Comparison of ENCODE assay signal across 8 cellular contexts in genomic region chr17:76501827-76502307, GRCh38. TPM values are rescaled to one million over a fixed set of nuclear protein-coding genes. Genes with fewer than 3 reads are reported as not detected.
DNase-seq lines count a peak whose midpoint lies in the region; ATAC-seq and TF ChIP-seq lines count a peak whose summit lies in the region.

No MANE protein-coding gene starts in this region.

- H3K4me3 Mint-ChIP-seq in CD8-positive, alpha-beta memory T cell, result peak overlapping the region; percentile 85 to 98 (median 87)

- peaks cover 0 to 22% (median 4%) of the 10 kb centered on the region in 3 donors for H3K36me3 Mint-ChIP-seq in CD8-positive, alpha-beta memory T cell

- no peaks in the 10 kb centered on the region for H3K36me3 ChIP-seq in CD8-positive, alpha-beta memory T cell (ENCODE audit: insufficient read depth, low read length)
- H3K36me3 ChIP-seq in RWPE2 (ENCODE audit: low read depth), result no peaks in the 10 kb centered on the region
- H3K36me3 ChIP-seq in parathyroid adenoma (ENCODE audit: control insufficient read depth, insufficient read depth, low read length), result no peaks in the 10 kb centered on the region

- H3K27ac Mint-ChIP-seq in CD8-positive, alpha-beta memory T cell, result peak overlapping the region; percentile 96 to 100 (median 98)

- TF ChIP-seq CTCF in RWPE2 (IDR thresholded peaks at IDR 0.05; ENCODE audit: poor library complexity, severe bottlenecking) (no peak), parathyroid adenoma (IDR thresholded peaks at IDR 0.05) (no peak)

- no peak overlapping the region for H3K9ac ChIP-seq in parathyroid adenoma

- H3K4me2 ChIP-seq in parathyroid adenoma (ENCODE audit: low read length), result peak overlapping the region; percentile 72

- DNase-seq in CD8-positive, alpha-beta memory T cell, result no peak
- DNase-seq in RWPE2 (ENCODE audit: low spot score) (no peak), erythroblast (lab: John Stamatoyannopoulos, UW) (no peak), activated gamma-delta T cell treated with Interleukin-2 at 50 U/mL for 16 hours (no peak), UCSD-AML1 (lab: John Stamatoyannopoulos, UW; ENCODE audit: unreplicated experiment) (no peak)
- DNase-seq in effector CD4-positive, alpha-beta T cell, result no peak

- no peak for ATAC-seq in RWPE2 (ENCODE audit: low read depth)
- ATAC-seq in HG03045 (IDR thresholded peaks at IDR 0.05; ENCODE audit: unreplicated experiment), result no peak

- H3K27me3 ChIP-seq in CD8-positive, alpha-beta memory T cell (ENCODE audit: insufficient read depth, low read length, poor library complexity, severe bottlenecking), result no peaks in the 10 kb centered on the region
- no peaks in the 10 kb centered on the region for H3K27me3 ChIP-seq in RWPE2 (ENCODE audit: insufficient read depth, poor library complexity, severe bottlenecking)
- no peaks in the 10 kb centered on the region for H3K27me3 ChIP-seq in parathyroid adenoma (ENCODE audit: control insufficient read depth, insufficient read depth, low read length)

- POLR2A ChIA-PET in CD8-positive, alpha-beta memory T cell (lab: Charles Lee), result interaction anchor here (0.7 to 1.6 kb wide), 8 partner anchors 9 to 116 kb away, joined by 3 to 9 read pairs (median 3); no protein-coding TSS in a partner anchor

- no peaks in the 10 kb centered on the region for H3K9me3 Mint-ChIP-seq in CD8-positive, alpha-beta memory T cell

- peak; percentile 3 for TF ChIP-seq POLR2A in erythroblast (IDR thresholded peaks at IDR 0.05; ENCODE audit: low read length)

- H3K9me3 ChIP-seq in CD8-positive, alpha-beta memory T cell (ENCODE audit: low read length), result no peaks in the 10 kb centered on the region
- H3K9me3 ChIP-seq in RWPE2 (ENCODE audit: severe bottlenecking), result no peaks in the 10 kb centered on the region
- no peaks in the 10 kb centered on the region for H3K9me3 ChIP-seq in parathyroid adenoma (ENCODE audit: control insufficient read depth, low read length)

- peak overlapping the region; percentile 85 for H3K4me3 ChIP-seq in CD8-positive, alpha-beta memory T cell (ENCODE audit: low read length)
- no peak overlapping the region for H3K4me3 ChIP-seq in RWPE2 (ENCODE audit: severe bottlenecking)
- H3K4me3 ChIP-seq in parathyroid adenoma (ENCODE audit: low read depth, low read length), result peak overlapping the region; percentile 62

- H2AFZ ChIP-seq in parathyroid adenoma, result peak overlapping the region; percentile 97

- H3K27me3 Mint-ChIP-seq in CD8-positive, alpha-beta memory T cell, result no peaks in the 10 kb centered on the region

- H3K4me1 Mint-ChIP-seq in CD8-positive, alpha-beta memory T cell, result peaks cover 42 to 65% (median 49%) of the 10 kb centered on the region in 3 donors

- peaks cover 61% of the 10 kb centered on the region for H3K4me1 ChIP-seq in CD8-positive, alpha-beta memory T cell (ENCODE audit: insufficient read depth, low read length)
- H3K4me1 ChIP-seq in RWPE2 (ENCODE audit: insufficient read depth, poor library complexity, severe bottlenecking), result peaks cover 29% of the 10 kb centered on the region
- H3K4me1 ChIP-seq in parathyroid adenoma, result peaks cover 9% of the 10 kb centered on the region

- peak overlapping the region; percentile 51 for H3K27ac ChIP-seq in CD8-positive, alpha-beta memory T cell (ENCODE audit: low read depth, low read length)
- peak overlapping the region; percentile 66 for H3K27ac ChIP-seq in RWPE2 (ENCODE audit: poor library complexity, severe bottlenecking)
- peak overlapping the region; percentile 74 for H3K27ac ChIP-seq in parathyroid adenoma

- no peaks in the 10 kb centered on the region for H3K79me2 ChIP-seq in parathyroid adenoma

- CTCF ChIA-PET in CD8-positive, alpha-beta memory T cell (lab: Charles Lee), result interaction anchor here (0.7 to 2.3 kb wide), 14 partner anchors 9 to 122 kb away, joined by 3 to 19 read pairs (median 4); partner anchors contain the start of gene AANAT

RNA-seq across cellular contexts. Expression of gene RHBDF2, which starts 0.6 kb away (rescaled TPM):
- total RNA-seq in CD8-positive, alpha-beta memory T cell, result 10 to 100 TPM; 38.2 to 42.5 TPM
- 38.4 TPM for polyA plus RNA-seq in CD8-positive, alpha-beta memory T cell

RNA-seq across cellular contexts. Expression of gene AANAT, which starts 34.5 kb away (rescaled TPM):
- total RNA-seq in CD8-positive, alpha-beta memory T cell, result not detected
- not detected for polyA plus RNA-seq in CD8-positive, alpha-beta memory T cell

RNA-seq across cellular contexts. Expression of gene CYGB, which starts 35.6 kb away (rescaled TPM):
- not detected for total RNA-seq in CD8-positive, alpha-beta memory T cell
- polyA plus RNA-seq in CD8-positive, alpha-beta memory T cell, result 0.23 TPM

RNA-seq across cellular contexts. Expression of gene PRCD, which starts 38.0 kb away (rescaled TPM):
- total RNA-seq in CD8-positive, alpha-beta memory T cell, result under 1 TPM; 0.38 to 0.53 TPM
- 1.2 TPM for polyA plus RNA-seq in CD8-positive, alpha-beta memory T cell

RNA-seq across cellular contexts. Expression of gene UBE2O, which starts 48.9 kb away (rescaled TPM):
- total RNA-seq in CD8-positive, alpha-beta memory T cell, result 10 to 100 TPM; 33.6 to 35.0 TPM
- 14.9 TPM for polyA plus RNA-seq in CD8-positive, alpha-beta memory T cell
